11 cellular contexts compared by ENCODE assay signal in the genomic region with DNA sequence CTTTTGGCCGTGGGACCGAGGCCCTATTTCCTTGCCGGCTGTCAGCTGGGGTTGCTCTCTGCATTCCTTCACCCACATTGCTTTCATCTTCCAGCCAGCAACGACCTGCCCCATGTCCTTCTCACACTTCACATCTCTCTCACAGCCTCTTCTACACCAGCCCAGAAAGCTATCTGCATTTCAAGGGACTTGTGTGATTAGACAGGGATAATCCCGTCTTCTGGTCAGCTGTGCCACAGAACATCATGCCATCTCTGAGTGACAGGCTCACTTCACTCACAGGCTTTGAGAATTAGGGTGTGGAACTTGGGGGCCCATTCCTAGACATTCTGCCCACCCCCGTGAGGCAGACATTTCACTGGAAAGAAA. TPM values are rescaled to one million over a fixed set of nuclear protein-coding genes. Genes with fewer than 3 reads are reported as not detected.
DNase-seq lines count a peak whose midpoint lies in the region; ATAC-seq and TF ChIP-seq lines count a peak whose summit lies in the region.
"Had no signal": no experiment of that assay in that cellular context is flagged by ENCODE, and none has a peak within 500 bp of the region (broad histone marks: within the 10 kb centered on the region; RNA-seq: fewer than 3 reads in every experiment).

No MANE protein-coding gene starts in this region.

- H3K4me2 ChIP-seq in Loucy (ENCODE audit: low read depth, low read length, poor library complexity, severe bottlenecking) = no peak overlapping the region

- no peaks in the 10 kb centered on the region for H4K20me1 ChIP-seq in Loucy (ENCODE audit: insufficient read depth, low read length, poor library complexity, severe bottlenecking)

- ATAC-seq in GM18502 (IDR thresholded peaks at IDR 0.05; ENCODE audit: poor library complexity, unreplicated experiment) (peak; percentile 3), gastrocnemius medialis (no peak), GM21390 (IDR thresholded peaks at IDR 0.05; ENCODE audit: unreplicated experiment) (no peak)
- ATAC-seq: body of pancreas had no signal

- H3K27ac ChIP-seq in esophagus (ENCODE audit: low read depth in 2 of 2, low read length in 1 of 2) (peak overlapping the region; percentile 23 to 47), gastrocnemius medialis (peak overlapping the region; percentile 62 to 71 (median 68))

- H3K4me3 ChIP-seq in Loucy (ENCODE audit: low read length, poor library complexity, severe bottlenecking) (no peak overlapping the region), esophagus (ENCODE audit: low read depth in 1 of 2, low read length in 2 of 2) (no peak overlapping the region), gastrocnemius medialis (no peak overlapping the region)
- H3K4me3 ChIP-seq: body of pancreas had no signal

- TF ChIP-seq CTCF in Loucy (conservative IDR thresholded peaks at IDR 0.05; ENCODE audit: low read length) (no peak), gastrocnemius medialis (IDR thresholded peaks at IDR 0.05 in 4 of 5, conservative IDR thresholded peaks at IDR 0.05 in 1 of 5) (no peak)

- peak overlapping the region; percentile 47 for H3K9ac ChIP-seq in Loucy (ENCODE audit: low read depth, low read length, poor library complexity, severe bottlenecking)

- H3F3A ChIP-seq in Loucy (ENCODE audit: low read depth) = peaks cover 16% of the 10 kb centered on the region; the same call in 1 of the 2 replicates

- H3K4me1 ChIP-seq in Loucy (ENCODE audit: insufficient read depth, low read length, poor library complexity, severe bottlenecking) (peaks cover 47% of the 10 kb centered on the region), esophagus (ENCODE audit: control insufficient read depth in 2 of 2, insufficient read depth in 2 of 2, low read length in 1 of 2) (peaks cover 10 to 14% of the 10 kb centered on the region in 2 donors), gastrocnemius medialis (peaks cover 16 to 24% of the 10 kb centered on the region in 2 donors)
- H3K4me1 ChIP-seq: body of pancreas had no signal

- intact Hi-C loops in gastrocnemius medialis (cut with DNase I; ENCODE audit: low total_unique reads) = no loop called here

- no peaks in the 10 kb centered on the region for H3K9me2 ChIP-seq in Loucy (replicated peaks; ENCODE audit: low read depth, low read length)

- 57 to 60% methylated on average over 6 of the region's 6 CpGs for WGBS in esophagus, 2 donors

- no peaks in the 10 kb centered on the region for H3K79me2 ChIP-seq in Loucy (ENCODE audit: insufficient read depth, low read length)

- TF ChIP-seq POLR2A in gastrocnemius medialis (IDR thresholded peaks at IDR 0.05) = no peak

- H3K36me3 ChIP-seq in Loucy (ENCODE audit: insufficient read depth, low read length) (no peaks in the 10 kb centered on the region), esophagus (ENCODE audit: control insufficient read depth in 2 of 2, insufficient read depth in 2 of 2, low read length in 1 of 2) (no peaks in the 10 kb centered on the region), gastrocnemius medialis (no peaks in the 10 kb centered on the region)

- H3K9me3 ChIP-seq in Loucy (ENCODE audit: insufficient read depth, low read depth, low read length) (no peaks in the 10 kb centered on the region), esophagus (ENCODE audit: control insufficient read depth in 2 of 2, insufficient read depth in 1 of 2, low read depth in 1 of 2, low read length in 1 of 2) (no peaks in the 10 kb centered on the region), gastrocnemius medialis (no peaks in the 10 kb centered on the region)
- H3K9me3 ChIP-seq: body of pancreas had no signal

- no peak for DNase-seq in gastrocnemius medialis
- DNase-seq in NCI-H345 (lab: John Stamatoyannopoulos, UW) = no peak
- DNase-seq in HK-2 (ENCODE audit: unreplicated experiment) = no peak
- DNase-seq: body of pancreas, DMS153, NCI-H524 had no signal

- no peak overlapping the region for H2AFZ ChIP-seq in Loucy (ENCODE audit: low read length)

- in situ Hi-C loops in gastrocnemius medialis (cut with MboI; ENCODE audit: low sequenced_read_pairs in 4 of 4) = no loop called here

- H3K27me3 ChIP-seq in Loucy (ENCODE audit: insufficient read depth, low read length, poor library complexity, severe bottlenecking) (no peaks in the 10 kb centered on the region), esophagus (ENCODE audit: control insufficient read depth in 1 of 2, insufficient read depth in 2 of 2, low read length in 2 of 2) (no peaks in the 10 kb centered on the region), gastrocnemius medialis (no peaks in the 10 kb centered on the region)
- H3K27me3 ChIP-seq: body of pancreas had no signal

RNA-seq across cellular contexts. Expression of a gene that starts 16.4 kb away (rescaled TPM):
- polyA plus RNA-seq in esophagus = 1 to 10 TPM in 1 of 2 donors, under 1 TPM in 1; 0.96 to 1.0 TPM
- 1 to 10 TPM in 1 of 4 donors, under 1 TPM in 3; 0.26 to 1.2 (median 0.45) TPM for total RNA-seq in gastrocnemius medialis
- total RNA-seq: kidney epithelial cell had no signal

RNA-seq across cellular contexts. Expression of a gene that starts 23.6 kb away (rescaled TPM):
- under 1 TPM; 0.59 to 0.66 TPM for polyA plus RNA-seq in esophagus
- under 1 TPM in 3 of 4 donors, not detected in 1; 0.07 to 0.34 (median 0.20) TPM for total RNA-seq in gastrocnemius medialis
- total RNA-seq: body of pancreas had no signal

RNA-seq across cellular contexts. Expression of a gene that starts 43.1 kb away (rescaled TPM):
- not detected for polyA plus RNA-seq in esophagus
- under 1 TPM in 1 of 4 donors, not detected in 3; 0.42 TPM for total RNA-seq in gastrocnemius medialis
- total RNA-seq: body of pancreas, kidney epithelial cell had no signal
